Comparison of ENCODE assay signal across 1 cellular context in the genomic region with DNA sequence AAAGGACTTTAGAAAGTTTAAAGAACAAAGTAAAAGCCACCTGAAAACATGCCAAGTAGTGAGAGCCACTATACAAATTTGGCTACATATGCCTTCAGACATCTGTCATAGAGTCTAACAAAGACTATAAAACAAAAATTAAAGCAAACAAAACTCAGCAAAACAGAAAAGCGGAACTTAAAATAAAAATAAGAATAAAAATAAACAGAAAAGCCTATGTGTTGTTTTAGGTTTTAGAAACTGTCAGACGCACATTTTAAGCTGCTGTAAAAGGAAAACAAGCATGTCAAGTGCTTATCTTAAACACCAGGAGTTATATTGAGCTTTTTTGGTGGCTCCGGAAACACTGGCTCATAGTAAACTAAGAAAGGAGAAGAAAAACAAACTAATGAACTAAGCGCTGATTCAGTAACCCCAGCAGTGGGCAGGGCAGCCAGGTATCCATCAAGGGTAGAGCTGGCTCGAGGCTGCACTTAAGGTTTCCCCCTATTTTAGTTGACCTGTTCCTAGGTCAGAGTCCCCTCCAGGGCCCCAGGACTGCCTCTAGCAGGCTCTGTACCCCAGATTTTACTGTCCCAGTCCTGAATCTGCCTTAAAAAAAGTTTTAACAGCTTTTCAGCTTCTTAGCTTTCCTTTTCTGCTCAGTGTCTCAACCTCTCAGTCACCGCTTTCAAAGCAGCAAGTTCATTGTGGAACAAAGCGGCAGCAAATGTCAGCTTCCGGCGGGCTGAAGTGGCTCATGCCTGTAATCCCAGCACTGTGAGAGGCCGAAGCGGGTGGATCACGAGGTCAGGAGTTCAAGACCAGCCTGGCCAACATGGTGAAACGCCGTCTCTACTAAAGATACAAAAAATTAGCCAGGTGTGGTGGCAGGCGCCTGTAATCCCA.
TF ChIP-seq lines count a peak whose summit lies in the region.

No MANE protein-coding gene starts in this region.

TF ChIP-seq in HepG2, 621 proteins besides CTCF, POLR2A, EP300 and RAD21 (continued from another document and continues in another):
- TF ChIP-seq CBX5 (CRISPR knock-in tag; IDR thresholded peaks at IDR 0.05; ENCODE audit: borderline replicate concordance) (no peak), THAP11 (CRISPR knock-in tag; IDR thresholded peaks at IDR 0.05) (no peak), ZSCAN22 (CRISPR knock-in tag; IDR thresholded peaks at IDR 0.05) (no peak), FOXK2 (IDR thresholded peaks at IDR 0.05) (no peak), RFX1 (IDR thresholded peaks at IDR 0.05) (no peak), IRF2 (CRISPR knock-in tag; IDR thresholded peaks at IDR 0.05) (no peak), ZNF136 (CRISPR knock-in tag; IDR thresholded peaks at IDR 0.05; ENCODE audit: low read depth) (no peak), ARNT (IDR thresholded peaks at IDR 0.05) (no peak), ZNF10 (CRISPR knock-in tag; IDR thresholded peaks at IDR 0.05; ENCODE audit: borderline replicate concordance, low read depth) (no peak), ZNF570 (CRISPR knock-in tag; IDR thresholded peaks at IDR 0.05; ENCODE audit: borderline replicate concordance) (no peak), NR2C2 (CRISPR knock-in tag; IDR thresholded peaks at IDR 0.05; ENCODE audit: borderline replicate concordance) (no peak), ZNF160 (CRISPR knock-in tag; IDR thresholded peaks at IDR 0.05) (no peak), KLF15 (CRISPR knock-in tag; IDR thresholded peaks at IDR 0.05; ENCODE audit: borderline replicate concordance) (no peak), RAD51 (IDR thresholded peaks at IDR 0.05; ENCODE audit: borderline replicate concordance) (no peak), GTF3A (CRISPR knock-in tag; conservative IDR thresholded peaks at IDR 0.05) (no peak), NCOR1 (IDR thresholded peaks at IDR 0.05; ENCODE audit: borderline replicate concordance, low read length) (no peak), MYC (CRISPR knock-in tag; IDR thresholded peaks at IDR 0.05; ENCODE audit: borderline replicate concordance) (peak; percentile 49; the same call in 1 of the 2 replicates), RFXAP (CRISPR knock-in tag; IDR thresholded peaks at IDR 0.05; ENCODE audit: borderline replicate concordance) (no peak), TARDBP (CRISPR knock-in tag; IDR thresholded peaks at IDR 0.05) (no peak), NPAS2 (CRISPR knock-in tag; IDR thresholded peaks at IDR 0.05; ENCODE audit: borderline replicate concordance) (no peak), DPF2 (CRISPR knock-in tag; IDR thresholded peaks at IDR 0.05; ENCODE audit: borderline replicate concordance, low read depth) (no peak), ZNF337 (CRISPR knock-in tag; IDR thresholded peaks at IDR 0.05; ENCODE audit: borderline replicate concordance, low read depth) (no peak), ZNF282 (IDR thresholded peaks at IDR 0.05; ENCODE audit: partially characterized antibody) (no peak), BCL6 (CRISPR knock-in tag; IDR thresholded peaks at IDR 0.05) (no peak), CHCHD3 (CRISPR knock-in tag; IDR thresholded peaks at IDR 0.05) (no peak), ZNF30 (CRISPR knock-in tag; IDR thresholded peaks at IDR 0.05) (no peak), IKZF1 (IDR thresholded peaks at IDR 0.05) (no peak), SP2 (CRISPR knock-in tag; IDR thresholded peaks at IDR 0.05) (no peak), ZNF441 (CRISPR knock-in tag; IDR thresholded peaks at IDR 0.05; ENCODE audit: borderline replicate concordance) (peak; percentile 66; the same call in 1 of the 2 replicates), LCORL (IDR thresholded peaks at IDR 0.05) (no peak), LCORL (CRISPR knock-in tag; IDR thresholded peaks at IDR 0.05) (no peak), TGIF2 (CRISPR knock-in tag; IDR thresholded peaks at IDR 0.05) (no peak), POLR2AphosphoS2 (IDR thresholded peaks at IDR 0.05; ENCODE audit: low read depth, low read length) (no peak), ZFY (CRISPR knock-in tag; IDR thresholded peaks at IDR 0.05) (peak; percentile 34; the same call in 1 of the 2 replicates)
- TF ChIP-seq, protein P1, sequence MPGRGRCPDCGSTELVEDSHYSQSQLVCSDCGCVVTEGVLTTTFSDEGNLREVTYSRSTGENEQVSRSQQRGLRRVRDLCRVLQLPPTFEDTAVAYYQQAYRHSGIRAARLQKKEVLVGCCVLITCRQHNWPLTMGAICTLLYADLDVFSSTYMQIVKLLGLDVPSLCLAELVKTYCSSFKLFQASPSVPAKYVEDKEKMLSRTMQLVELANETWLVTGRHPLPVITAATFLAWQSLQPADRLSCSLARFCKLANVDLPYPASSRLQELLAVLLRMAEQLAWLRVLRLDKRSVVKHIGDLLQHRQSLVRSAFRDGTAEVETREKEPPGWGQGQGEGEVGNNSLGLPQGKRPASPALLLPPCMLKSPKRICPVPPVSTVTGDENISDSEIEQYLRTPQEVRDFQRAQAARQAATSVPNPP (CRISPR knock-in tag; IDR thresholded peaks at IDR 0.05) = no peak
- TF ChIP-seq, protein P2, sequence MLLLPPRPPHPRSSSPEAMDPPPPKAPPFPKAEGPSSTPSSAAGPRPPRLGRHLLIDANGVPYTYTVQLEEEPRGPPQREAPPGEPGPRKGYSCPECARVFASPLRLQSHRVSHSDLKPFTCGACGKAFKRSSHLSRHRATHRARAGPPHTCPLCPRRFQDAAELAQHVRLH (CRISPR knock-in tag; IDR thresholded peaks at IDR 0.05; ENCODE audit: borderline replicate concordance, low read depth) = no peak
- TF ChIP-seq, protein P3, sequence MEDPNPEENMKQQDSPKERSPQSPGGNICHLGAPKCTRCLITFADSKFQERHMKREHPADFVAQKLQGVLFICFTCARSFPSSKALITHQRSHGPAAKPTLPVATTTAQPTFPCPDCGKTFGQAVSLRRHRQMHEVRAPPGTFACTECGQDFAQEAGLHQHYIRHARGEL (CRISPR knock-in tag; IDR thresholded peaks at IDR 0.05) = no peak
- TF ChIP-seq, protein P4, sequence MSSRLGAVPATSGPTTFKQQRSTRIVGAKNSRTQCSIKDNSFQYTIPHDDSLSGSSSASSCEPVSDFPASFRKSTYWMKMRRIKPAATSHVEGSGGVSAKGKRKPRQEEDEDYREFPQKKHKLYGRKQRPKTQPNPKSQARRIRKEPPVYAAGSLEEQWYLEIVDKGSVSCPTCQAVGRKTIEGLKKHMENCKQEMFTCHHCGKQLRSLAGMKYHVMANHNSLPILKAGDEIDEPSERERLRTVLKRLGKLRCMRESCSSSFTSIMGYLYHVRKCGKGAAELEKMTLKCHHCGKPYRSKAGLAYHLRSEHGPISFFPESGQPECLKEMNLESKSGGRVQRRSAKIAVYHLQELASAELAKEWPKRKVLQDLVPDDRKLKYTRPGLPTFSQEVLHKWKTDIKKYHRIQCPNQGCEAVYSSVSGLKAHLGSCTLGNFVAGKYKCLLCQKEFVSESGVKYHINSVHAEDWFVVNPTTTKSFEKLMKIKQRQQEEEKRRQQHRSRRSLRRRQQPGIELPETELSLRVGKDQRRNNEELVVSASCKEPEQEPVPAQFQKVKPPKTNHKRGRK (CRISPR knock-in tag; IDR thresholded peaks at IDR 0.05) = no peak
- TF ChIP-seq, protein P5, sequence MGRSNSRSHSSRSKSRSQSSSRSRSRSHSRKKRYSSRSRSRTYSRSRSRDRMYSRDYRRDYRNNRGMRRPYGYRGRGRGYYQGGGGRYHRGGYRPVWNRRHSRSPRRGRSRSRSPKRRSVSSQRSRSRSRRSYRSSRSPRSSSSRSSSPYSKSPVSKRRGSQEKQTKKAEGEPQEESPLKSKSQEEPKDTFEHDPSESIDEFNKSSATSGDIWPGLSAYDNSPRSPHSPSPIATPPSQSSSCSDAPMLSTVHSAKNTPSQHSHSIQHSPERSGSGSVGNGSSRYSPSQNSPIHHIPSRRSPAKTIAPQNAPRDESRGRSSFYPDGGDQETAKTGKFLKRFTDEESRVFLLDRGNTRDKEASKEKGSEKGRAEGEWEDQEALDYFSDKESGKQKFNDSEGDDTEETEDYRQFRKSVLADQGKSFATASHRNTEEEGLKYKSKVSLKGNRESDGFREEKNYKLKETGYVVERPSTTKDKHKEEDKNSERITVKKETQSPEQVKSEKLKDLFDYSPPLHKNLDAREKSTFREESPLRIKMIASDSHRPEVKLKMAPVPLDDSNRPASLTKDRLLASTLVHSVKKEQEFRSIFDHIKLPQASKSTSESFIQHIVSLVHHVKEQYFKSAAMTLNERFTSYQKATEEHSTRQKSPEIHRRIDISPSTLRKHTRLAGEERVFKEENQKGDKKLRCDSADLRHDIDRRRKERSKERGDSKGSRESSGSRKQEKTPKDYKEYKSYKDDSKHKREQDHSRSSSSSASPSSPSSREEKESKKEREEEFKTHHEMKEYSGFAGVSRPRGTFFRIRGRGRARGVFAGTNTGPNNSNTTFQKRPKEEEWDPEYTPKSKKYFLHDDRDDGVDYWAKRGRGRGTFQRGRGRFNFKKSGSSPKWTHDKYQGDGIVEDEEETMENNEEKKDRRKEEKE (IDR thresholded peaks at IDR 0.05) = no peak
- TF ChIP-seq, protein P6, sequence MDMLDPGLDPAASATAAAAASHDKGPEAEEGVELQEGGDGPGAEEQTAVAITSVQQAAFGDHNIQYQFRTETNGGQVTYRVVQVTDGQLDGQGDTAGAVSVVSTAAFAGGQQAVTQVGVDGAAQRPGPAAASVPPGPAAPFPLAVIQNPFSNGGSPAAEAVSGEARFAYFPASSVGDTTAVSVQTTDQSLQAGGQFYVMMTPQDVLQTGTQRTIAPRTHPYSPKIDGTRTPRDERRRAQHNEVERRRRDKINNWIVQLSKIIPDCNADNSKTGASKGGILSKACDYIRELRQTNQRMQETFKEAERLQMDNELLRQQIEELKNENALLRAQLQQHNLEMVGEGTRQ (IDR thresholded peaks at IDR 0.05; ENCODE audit: low read depth, low read length) = no peak
- TF ChIP-seq, protein P6 (CRISPR knock-in tag; IDR thresholded peaks at IDR 0.05; ENCODE audit: borderline replicate concordance) = no peak
- TF ChIP-seq, protein P7, sequence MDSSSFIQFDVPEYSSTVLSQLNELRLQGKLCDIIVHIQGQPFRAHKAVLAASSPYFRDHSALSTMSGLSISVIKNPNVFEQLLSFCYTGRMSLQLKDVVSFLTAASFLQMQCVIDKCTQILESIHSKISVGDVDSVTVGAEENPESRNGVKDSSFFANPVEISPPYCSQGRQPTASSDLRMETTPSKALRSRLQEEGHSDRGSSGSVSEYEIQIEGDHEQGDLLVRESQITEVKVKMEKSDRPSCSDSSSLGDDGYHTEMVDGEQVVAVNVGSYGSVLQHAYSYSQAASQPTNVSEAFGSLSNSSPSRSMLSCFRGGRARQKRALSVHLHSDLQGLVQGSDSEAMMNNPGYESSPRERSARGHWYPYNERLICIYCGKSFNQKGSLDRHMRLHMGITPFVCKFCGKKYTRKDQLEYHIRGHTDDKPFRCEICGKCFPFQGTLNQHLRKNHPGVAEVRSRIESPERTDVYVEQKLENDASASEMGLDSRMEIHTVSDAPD (CRISPR knock-in tag; IDR thresholded peaks at IDR 0.05) = no peak
- TF ChIP-seq, protein P8, sequence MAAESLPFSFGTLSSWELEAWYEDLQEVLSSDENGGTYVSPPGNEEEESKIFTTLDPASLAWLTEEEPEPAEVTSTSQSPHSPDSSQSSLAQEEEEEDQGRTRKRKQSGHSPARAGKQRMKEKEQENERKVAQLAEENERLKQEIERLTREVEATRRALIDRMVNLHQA (CRISPR knock-in tag; IDR thresholded peaks at IDR 0.05) = no peak
- TF ChIP-seq, protein P9, sequence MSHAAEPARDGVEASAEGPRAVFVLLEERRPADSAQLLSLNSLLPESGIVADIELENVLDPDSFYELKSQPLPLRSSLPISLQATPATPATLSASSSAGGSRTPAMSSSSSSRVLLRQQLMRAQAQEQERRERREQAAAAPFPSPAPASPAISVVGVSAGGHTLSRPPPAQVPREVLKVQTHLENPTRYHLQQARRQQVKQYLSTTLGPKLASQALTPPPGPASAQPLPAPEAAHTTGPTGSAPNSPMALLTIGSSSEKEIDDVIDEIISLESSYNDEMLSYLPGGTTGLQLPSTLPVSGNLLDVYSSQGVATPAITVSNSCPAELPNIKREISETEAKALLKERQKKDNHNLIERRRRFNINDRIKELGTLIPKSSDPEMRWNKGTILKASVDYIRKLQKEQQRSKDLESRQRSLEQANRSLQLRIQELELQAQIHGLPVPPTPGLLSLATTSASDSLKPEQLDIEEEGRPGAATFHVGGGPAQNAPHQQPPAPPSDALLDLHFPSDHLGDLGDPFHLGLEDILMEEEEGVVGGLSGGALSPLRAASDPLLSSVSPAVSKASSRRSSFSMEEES (CRISPR knock-in tag; IDR thresholded peaks at IDR 0.05) = 0 out of 2 replicates have a peak, but pooled peaks have one; percentile 14
- TF ChIP-seq, protein P10, sequence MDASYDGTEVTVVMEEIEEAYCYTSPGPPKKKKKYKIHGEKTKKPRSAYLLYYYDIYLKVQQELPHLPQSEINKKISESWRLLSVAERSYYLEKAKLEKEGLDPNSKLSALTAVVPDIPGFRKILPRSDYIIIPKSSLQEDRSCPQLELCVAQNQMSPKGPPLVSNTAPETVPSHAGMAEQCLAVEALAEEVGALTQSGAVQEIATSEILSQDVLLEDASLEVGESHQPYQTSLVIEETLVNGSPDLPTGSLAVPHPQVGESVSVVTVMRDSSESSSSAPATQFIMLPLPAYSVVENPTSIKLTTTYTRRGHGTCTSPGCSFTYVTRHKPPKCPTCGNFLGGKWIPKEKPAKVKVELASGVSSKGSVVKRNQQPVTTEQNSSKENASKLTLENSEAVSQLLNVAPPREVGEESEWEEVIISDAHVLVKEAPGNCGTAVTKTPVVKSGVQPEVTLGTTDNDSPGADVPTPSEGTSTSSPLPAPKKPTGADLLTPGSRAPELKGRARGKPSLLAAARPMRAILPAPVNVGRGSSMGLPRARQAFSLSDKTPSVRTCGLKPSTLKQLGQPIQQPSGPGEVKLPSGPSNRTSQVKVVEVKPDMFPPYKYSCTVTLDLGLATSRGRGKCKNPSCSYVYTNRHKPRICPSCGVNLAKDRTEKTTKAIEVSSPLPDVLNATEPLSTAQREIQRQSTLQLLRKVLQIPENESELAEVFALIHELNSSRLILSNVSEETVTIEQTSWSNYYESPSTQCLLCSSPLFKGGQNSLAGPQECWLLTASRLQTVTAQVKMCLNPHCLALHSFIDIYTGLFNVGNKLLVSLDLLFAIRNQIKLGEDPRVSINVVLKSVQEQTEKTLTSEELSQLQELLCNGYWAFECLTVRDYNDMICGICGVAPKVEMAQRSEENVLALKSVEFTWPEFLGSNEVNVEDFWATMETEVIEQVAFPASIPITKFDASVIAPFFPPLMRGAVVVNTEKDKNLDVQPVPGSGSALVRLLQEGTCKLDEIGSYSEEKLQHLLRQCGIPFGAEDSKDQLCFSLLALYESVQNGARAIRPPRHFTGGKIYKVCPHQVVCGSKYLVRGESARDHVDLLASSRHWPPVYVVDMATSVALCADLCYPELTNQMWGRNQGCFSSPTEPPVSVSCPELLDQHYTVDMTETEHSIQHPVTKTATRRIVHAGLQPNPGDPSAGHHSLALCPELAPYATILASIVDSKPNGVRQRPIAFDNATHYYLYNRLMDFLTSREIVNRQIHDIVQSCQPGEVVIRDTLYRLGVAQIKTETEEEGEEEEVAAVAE (CRISPR knock-in tag; IDR thresholded peaks at IDR 0.05; ENCODE audit: borderline replicate concordance) = no peak
